In the genomic region with DNA sequence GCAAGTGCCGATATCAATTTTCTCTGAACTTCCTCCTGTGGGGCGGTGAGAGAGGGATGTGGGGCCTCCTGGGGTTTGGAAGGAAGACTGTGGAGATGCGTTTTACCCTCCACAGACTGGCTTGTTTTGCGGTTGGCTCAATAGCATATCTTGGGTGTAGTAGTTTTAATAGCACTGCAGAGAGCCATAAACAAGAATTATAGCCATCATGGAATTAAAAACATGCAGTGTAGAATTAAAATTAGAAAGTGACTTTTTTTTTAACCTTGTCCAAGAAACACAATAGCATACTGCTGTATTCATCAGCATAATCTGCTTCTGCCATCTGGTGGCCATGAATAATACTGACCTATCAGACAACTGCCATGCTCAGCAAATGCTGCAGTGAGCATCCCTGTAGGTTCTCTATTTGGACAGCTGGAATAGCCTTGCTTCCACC, we compare ENCODE assay signal across 8 cellular contexts. TPM values are rescaled to one million over a fixed set of nuclear protein-coding genes. Genes with fewer than 3 reads are reported as not detected.
DNase-seq lines count a peak whose midpoint lies in the region; ATAC-seq and TF ChIP-seq lines count a peak whose summit lies in the region.

No MANE protein-coding gene starts in this region.

- H3K27ac Mint-ChIP-seq in activated T-cell treated with anti-CD3 and anti-CD28 coated beads, Interleukin-2, amount 50 U/mL, for 24 hours, result no peak overlapping the region
- H3K27ac Mint-ChIP-seq in nephron progenitor cell, result no peak overlapping the region

- H3K4me3 Mint-ChIP-seq in activated T-cell treated with anti-CD3 and anti-CD28 coated beads, Interleukin-2, amount 50 U/mL, for 24 hours, result no peak overlapping the region
- H3K4me3 Mint-ChIP-seq in nephron progenitor cell, result no peak overlapping the region

- H3K4me1 ChIP-seq in esophagus squamous epithelium, result peaks cover 0 to 4% (median 0%) of the 10 kb centered on the region in 3 donors

- no peak overlapping the region for H3K27ac ChIP-seq in esophagus squamous epithelium

- H3K36me3 Mint-ChIP-seq in activated T-cell treated with anti-CD3 and anti-CD28 coated beads, Interleukin-2, amount 50 U/mL, for 24 hours (ENCODE audit: low read depth), result no peaks in the 10 kb centered on the region
- peaks cover 8% of the 10 kb centered on the region for H3K36me3 Mint-ChIP-seq in nephron progenitor cell (ENCODE audit: low read depth)

- DNase-seq in activated T-cell treated with anti-CD3 and anti-CD28 coated beads for 24 hours (ENCODE audit: low read depth) (peak; percentile 21), NCI-H2196 treated with DMSO at 0.1 percent for 48 hours (lab: John Stamatoyannopoulos, UW; ENCODE audit: unreplicated experiment) (peak; percentile 11), esophagus squamous epithelium (lab: John Stamatoyannopoulos, UW) (no peak), nephron progenitor cell (peak; percentile 54)
- no peak for DNase-seq in activated T-cell treated with anti-CD3 and anti-CD28 coated beads, Interleukin-2, amount 50 U/mL, for 24 hours
- DNase-seq in activated CD4-positive, alpha-beta T cell treated with anti-CD3 and anti-CD28 coated beads for 4 hours, result peak; percentile 18 to 33

- 41 to 46% methylated on average over 3 to 4 of the region's 4 CpGs for WGBS in esophagus squamous epithelium, 2 donors

- intact Hi-C loops in esophagus squamous epithelium (cut with DNase I), result loop anchor here (5.0 kb wide), 1 partner anchor 448 kb away; no protein-coding TSS in a partner anchor

- H3K9me3 Mint-ChIP-seq in activated T-cell treated with anti-CD3 and anti-CD28 coated beads, Interleukin-2, amount 50 U/mL, for 24 hours, result no peaks in the 10 kb centered on the region
- H3K9me3 Mint-ChIP-seq in nephron progenitor cell, result no peaks in the 10 kb centered on the region

- H3K36me3 ChIP-seq in esophagus squamous epithelium, result no peaks in the 10 kb centered on the region

- peaks cover 40% of the 10 kb centered on the region for H3K27me3 Mint-ChIP-seq in activated T-cell treated with anti-CD3 and anti-CD28 coated beads, Interleukin-2, amount 50 U/mL, for 24 hours
- H3K27me3 Mint-ChIP-seq in nephron progenitor cell (ENCODE audit: low read depth, poor library complexity), result peaks cover 6% of the 10 kb centered on the region

- H3K9me3 ChIP-seq in esophagus squamous epithelium, result no peaks in the 10 kb centered on the region

- peak in 5 of 6 experiments; percentile 58 to 69 (median 65) for TF ChIP-seq CTCF in esophagus squamous epithelium (IDR thresholded peaks at IDR 0.05)
- peak; percentile 83 for TF ChIP-seq CTCF in nephron progenitor cell (IDR thresholded peaks at IDR 0.05)

- TF ChIP-seq POLR2A in esophagus squamous epithelium (IDR thresholded peaks at IDR 0.05), result no peak

- ATAC-seq in HG02759 (IDR thresholded peaks at IDR 0.05; ENCODE audit: unreplicated experiment) (peak; percentile 69), HG03196 (IDR thresholded peaks at IDR 0.05; ENCODE audit: unreplicated experiment) (no peak)

- no peak overlapping the region for H3K4me3 ChIP-seq in esophagus squamous epithelium

- H3K27me3 ChIP-seq in esophagus squamous epithelium, result no peaks in the 10 kb centered on the region

- no peaks in the 10 kb centered on the region for H3K4me1 Mint-ChIP-seq in activated T-cell treated with anti-CD3 and anti-CD28 coated beads, Interleukin-2, amount 50 U/mL, for 24 hours (ENCODE audit: low read depth)
- peaks cover 56% of the 10 kb centered on the region for H3K4me1 Mint-ChIP-seq in nephron progenitor cell

RNA-seq across cellular contexts. Expression of a gene that starts 47.3 kb away (rescaled TPM):
- total RNA-seq in esophagus squamous epithelium, result 10 to 100 TPM in 2 of 4 donors, 1 to 10 TPM in 2; 2.6 to 11.8 (median 7.5) TPM

Comparison
In these comparisons a context has a peak if more than half of its experiments do, and no peak if none do; other contexts are left out.
1. DNase-seq: peak in activated T-cell treated with anti-CD3 and anti-CD28 coated beads for 24 hours (single experiment), NCI-H2196 treated with DMSO at 0.1 percent for 48 hours (single experiment), activated CD4-positive, alpha-beta T cell treated with anti-CD3 and anti-CD28 coated beads for 4 hours (2 of 2) and nephron progenitor cell (single experiment); none in activated T-cell treated with anti-CD3 and anti-CD28 coated beads, Interleukin-2, amount 50 U/mL, for 24 hours (single experiment) and esophagus squamous epithelium (single experiment).